Comparison of ENCODE assay signal across 8 cellular contexts in the genomic region with DNA sequence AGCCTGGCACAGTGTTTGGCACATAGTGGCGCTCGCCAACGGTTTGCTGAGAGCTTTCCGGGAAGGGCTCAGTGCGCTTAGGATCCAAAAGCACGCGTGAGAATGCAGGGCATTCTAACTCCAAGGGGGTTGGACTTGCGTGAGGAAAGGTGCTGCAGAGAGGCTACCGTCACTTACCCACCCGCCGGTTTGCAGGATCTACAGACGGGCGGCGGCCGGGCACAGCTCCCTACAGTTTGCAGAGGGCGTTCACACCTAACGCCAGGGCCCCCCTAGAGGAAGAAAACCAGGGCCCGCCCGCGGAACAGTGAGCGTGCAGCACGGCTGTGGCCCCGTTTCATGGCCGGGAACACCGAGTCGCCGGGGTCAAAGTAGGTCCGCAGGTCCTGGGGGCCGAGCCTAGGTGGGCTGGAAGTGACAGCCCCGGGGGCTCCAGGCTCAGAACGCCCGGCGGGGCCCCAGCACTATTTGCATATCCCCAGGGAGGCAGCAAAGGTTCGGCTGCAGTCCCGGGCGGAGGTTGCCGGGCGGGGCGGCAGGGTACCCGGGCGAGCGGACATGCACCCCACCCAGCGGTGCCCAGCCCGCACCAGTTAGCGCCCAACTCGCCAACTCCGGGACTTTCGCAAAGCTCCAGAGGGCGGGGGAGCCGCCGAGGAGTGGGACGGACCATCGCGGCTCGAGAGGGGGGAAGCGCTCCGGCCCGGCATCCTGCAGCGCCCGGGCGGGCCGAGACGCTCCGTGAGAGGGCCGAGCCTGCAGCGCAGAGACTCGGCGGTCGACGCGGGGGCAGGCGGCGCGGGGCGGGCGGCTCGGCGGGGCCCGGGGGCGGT. TPM values are rescaled to one million over a fixed set of nuclear protein-coding genes. Genes with fewer than 3 reads are reported as not detected.
DNase-seq lines count a peak whose midpoint lies in the region; ATAC-seq and TF ChIP-seq lines count a peak whose summit lies in the region.

No MANE protein-coding gene starts in this region.

- peak overlapping the region; percentile 70 for H3K9ac ChIP-seq in PC-3 (ENCODE audit: low read length)

- H3K9me3 Mint-ChIP-seq in naive thymus-derived CD8-positive, alpha-beta T cell = no peaks in the 10 kb centered on the region

- no peaks in the 10 kb centered on the region for H3K27me3 ChIP-seq in PC-3 (ENCODE audit: low read length)

- peaks cover 0 to 2% (median 0%) of the 10 kb centered on the region in 3 donors for H3K36me3 Mint-ChIP-seq in naive thymus-derived CD8-positive, alpha-beta T cell

- DNase-seq in D341Med (ENCODE audit: low spot score) (peak; percentile 91), PC-3 (peak; percentile 71), activated T-helper 1 cell treated with Interleukin-2 at 50 U/mL for 16 hours (ENCODE audit: low read depth) (peak; percentile 70), fibroblast of mammary gland (ENCODE audit: low read depth) (peak; percentile 64)
- DNase-seq in naive thymus-derived CD8-positive, alpha-beta T cell = peak; percentile 67 to 86 (median 80)
- DNase-seq in stimulated activated naive CD4-positive, alpha-beta T cell (lab: John Stamatoyannopoulos, UW) = peak; percentile 62 to 83 (median 70)

- no peaks in the 10 kb centered on the region for H3K9me3 ChIP-seq in PC-3 (ENCODE audit: low read length)

- peak; percentile 78 for ATAC-seq in GM19455 (IDR thresholded peaks at IDR 0.05; ENCODE audit: unreplicated experiment)
- ATAC-seq in HG03565 (IDR thresholded peaks at IDR 0.05; ENCODE audit: unreplicated experiment) = peak; percentile 45
- peak; percentile 68 for ATAC-seq in PC-3
- peak; percentile 75 to 81 for ATAC-seq in naive thymus-derived CD8-positive, alpha-beta T cell

- H3K27ac ChIP-seq in PC-3 (ENCODE audit: low read length) = peak overlapping the region; percentile 44

- peaks cover 27 to 51% (median 45%) of the 10 kb centered on the region in 4 donors for H3K4me1 Mint-ChIP-seq in naive thymus-derived CD8-positive, alpha-beta T cell

- H3K4me1 ChIP-seq in PC-3 (ENCODE audit: insufficient read depth, low read length) = peaks cover 41% of the 10 kb centered on the region

- peak; percentile 58 for TF ChIP-seq CTCF in PC-3 (conservative IDR thresholded peaks at IDR 0.05; ENCODE audit: low read depth, low read length)
- peak; percentile 35 for TF ChIP-seq CTCF in fibroblast of mammary gland (conservative IDR thresholded peaks at IDR 0.05; ENCODE audit: control insufficient read depth, insufficient read depth, low read depth, low read length)

- intact Hi-C loops in PC-3 (cut with micrococcal nuclease) = loop anchor here (5.0 kb wide), 1 partner anchor 97 kb away; no protein-coding TSS in a partner anchor

- peaks cover 44% of the 10 kb centered on the region for H3K79me2 ChIP-seq in PC-3 (ENCODE audit: low read length)

- H3K4me2 ChIP-seq in PC-3 (ENCODE audit: low read length) = peak overlapping the region; percentile 97

- H3K36me3 ChIP-seq in PC-3 (ENCODE audit: low read depth, low read length) = peaks cover under 1% of the 10 kb centered on the region; the same call in 1 of the 2 replicates

- peak overlapping the region; percentile 56 to 93 (median 78) for H3K27ac Mint-ChIP-seq in naive thymus-derived CD8-positive, alpha-beta T cell

- H3K27me3 Mint-ChIP-seq in naive thymus-derived CD8-positive, alpha-beta T cell = no peaks in the 10 kb centered on the region

- peak overlapping the region; percentile 92 for H2AFZ ChIP-seq in PC-3 (ENCODE audit: low read length)

- POLR2A ChIA-PET in PC-3 (lab: Charles Lee; ENCODE audit: unreplicated experiment) = interaction anchor here (0.8 kb wide), 1 partner anchor 178 kb away, joined by 3 read pairs; no protein-coding TSS in a partner anchor
- POLR2A ChIA-PET in naive thymus-derived CD8-positive, alpha-beta T cell (lab: Charles Lee) = interaction anchor here (0.6 to 5.1 kb wide), 16 partner anchors 11 to 233 kb away, joined by 3 to 66 read pairs (median 5); a partner anchor contains a TSS

- no peaks in the 10 kb centered on the region for H3K9me2 ChIP-seq in PC-3 (replicated peaks; ENCODE audit: low read length)

- no TSS peak for BruUV-seq in PC-3 (replicated peaks; lab: Mats Ljungman, UMichigan)

- CTCF ChIA-PET in PC-3 (lab: Charles Lee) = interaction anchor here (0.6 to 1.1 kb wide), 3 partner anchors 11 to 118 kb away, joined by 3 to 5 read pairs (median 4); no protein-coding TSS in a partner anchor

- peaks cover 7% of the 10 kb centered on the region; the same call in 1 of the 2 replicates for H4K20me1 ChIP-seq in PC-3 (ENCODE audit: low read length)

- H3K4me3 Mint-ChIP-seq in naive thymus-derived CD8-positive, alpha-beta T cell = peak overlapping the region; percentile 77 to 93 (median 88)

- no peaks in the 10 kb centered on the region for H3F3A ChIP-seq in PC-3 (ENCODE audit: low read length, unreplicated experiment)

- H3K4me3 ChIP-seq in PC-3 (ENCODE audit: low read length) (peak overlapping the region; percentile 92), fibroblast of mammary gland (ENCODE audit: control insufficient read depth, low read depth, low read length) (peak overlapping the region; percentile 80)

RNA-seq across cellular contexts. Expression of a gene that starts 0.5 kb away (rescaled TPM):
- total RNA-seq in PC-3 (2014; rRNA removed) = 44.9 and 46.2 TPM in 2 replicates
- 10 to 100 TPM; 46.7 to 51.1 TPM for total RNA-seq in naive thymus-derived CD8-positive, alpha-beta T cell
- polyA plus RNA-seq in naive thymus-derived CD8-positive, alpha-beta T cell = 10 to 100 TPM in 1 of 3 donors, 1 to 10 TPM in 2; 6.9 to 15.8 (median 9.1) TPM

Comparison
In these comparisons a context has a peak if more than half of its experiments do, and no peak if none do; other contexts are left out.
1. Peak in every context shown above with its lines: DNase-seq, ATAC-seq, H3K4me3 ChIP-seq and H3K27ac ChIP-seq.